8 cellular contexts compared by ENCODE assay signal in the genomic region with DNA sequence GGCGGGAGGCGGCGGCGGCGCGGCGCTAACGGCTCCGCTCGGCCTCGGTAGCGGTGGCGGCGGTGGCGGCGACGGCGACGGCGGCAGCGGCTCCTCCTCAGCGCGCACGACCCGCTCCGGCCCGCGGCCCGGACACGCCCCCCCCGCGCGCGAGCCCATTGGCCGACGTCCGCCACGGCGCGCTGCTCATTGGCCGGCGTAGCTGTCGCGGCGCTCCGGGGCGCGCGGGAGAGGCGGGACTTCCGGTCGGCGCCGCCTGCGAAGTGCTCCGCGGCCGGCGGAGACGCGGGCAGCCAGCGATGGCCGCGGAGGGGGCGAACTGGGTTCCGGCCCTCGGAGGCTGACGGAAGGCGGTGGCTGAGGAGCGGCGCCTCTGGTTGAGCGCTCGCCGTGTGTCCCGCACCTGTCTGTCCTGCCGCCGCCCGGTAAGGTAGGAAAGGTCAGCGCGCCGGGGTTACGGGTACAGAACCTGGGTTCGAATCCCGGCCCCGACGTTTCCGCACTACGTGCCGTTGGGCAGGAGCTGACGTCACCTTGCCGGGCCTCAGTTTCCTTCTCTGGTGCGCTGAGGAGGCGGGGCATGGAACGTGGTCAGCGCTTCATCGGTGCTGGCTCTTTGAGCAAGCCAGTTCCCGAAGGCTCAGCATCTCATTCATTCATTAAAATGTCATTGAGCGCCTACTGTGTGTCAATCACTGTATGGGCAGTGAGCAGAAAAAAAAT. TPM values are rescaled to one million over a fixed set of nuclear protein-coding genes. Genes with fewer than 3 reads are reported as not detected.
DNase-seq lines count a peak whose midpoint lies in the region; ATAC-seq, FAIRE-seq and TF ChIP-seq lines count a peak whose summit lies in the region.

A gene (minus strand): TSS at position 108 of the 723 bp plus-strand sequence. CDS start 13,826 bp downstream, outside the sequence.

- H3K36me3 ChIP-seq in naive thymus-derived CD4-positive, alpha-beta T cell (ENCODE audit: control insufficient read depth in 2 of 3, insufficient read depth in 3 of 3, low read length in 3 of 3), result peaks cover 0 to 5% (median 0%) of the 10 kb centered on the region in 3 experiments

- ATAC-seq in GM21528 (IDR thresholded peaks at IDR 0.05; ENCODE audit: low FRiP score, unreplicated experiment), result peak; percentile 73
- peak; percentile 96 for ATAC-seq in naive thymus-derived CD4-positive, alpha-beta T cell
- ATAC-seq in stimulated activated memory B cell treated with anti-CD40 and anti-IgM and Interleukin-4, amounts not matched to agents 10 μg/mL and 1 μg/mL and 100 μg/mL, for 72 hours, result peak; percentile 95

- H3K4me3 ChIP-seq in Jurkat, Clone E6-1 (ENCODE audit: low read length), result peak within 1 kb of the TSS; percentile 90
- H3K4me3 ChIP-seq in naive thymus-derived CD4-positive, alpha-beta T cell (ENCODE audit: low read length), result peak within 1 kb of the TSS; percentile 86

- no peaks in the 10 kb centered on the region for H3K9me3 Mint-ChIP-seq in naive thymus-derived CD4-positive, alpha-beta T cell
- no peaks in the 10 kb centered on the region for H3K9me3 Mint-ChIP-seq in stimulated activated memory B cell treated with anti-CD40 and anti-IgM and Interleukin-4, amounts not matched to agents 10 μg/mL and 1 μg/mL and 100 μg/mL, for 72 hours

- H3K4me1 Mint-ChIP-seq in naive thymus-derived CD4-positive, alpha-beta T cell, result peaks cover 30 to 43% (median 37%) of the 10 kb centered on the region in 7 donors
- peaks cover 41% of the 10 kb centered on the region for H3K4me1 Mint-ChIP-seq in stimulated activated memory B cell treated with anti-CD40 and anti-IgM and Interleukin-4, amounts not matched to agents 10 μg/mL and 1 μg/mL and 100 μg/mL, for 72 hours

- DNase-seq in D721Med (ENCODE audit: insufficient read length, low spot score), result peak; percentile 89
- peak; percentile 74 for DNase-seq in Jurkat, Clone E6-1 (ENCODE audit: low read depth, low spot score)
- peak; percentile 78 for DNase-seq in RCC 7860 (ENCODE audit: low spot score)
- DNase-seq in activated T-helper 1 cell treated with Interleukin-2 at 50 U/mL for 16 hours (ENCODE audit: low read depth), result peak; percentile 88
- DNase-seq in fibroblast of gingiva (ENCODE audit: low read depth), result peak; percentile 89
- peak; percentile 80 to 96 (median 88) for DNase-seq in naive thymus-derived CD4-positive, alpha-beta T cell

- H3K27me3 ChIP-seq in naive thymus-derived CD4-positive, alpha-beta T cell (ENCODE audit: control insufficient read depth in 2 of 2, insufficient read depth in 2 of 2, low read length in 2 of 2), result no peaks in the 10 kb centered on the region

- H3K27ac ChIP-seq in naive thymus-derived CD4-positive, alpha-beta T cell (ENCODE audit: low read depth, low read length), result peak within 1 kb of the TSS; percentile 93

- CTCF ChIA-PET in naive thymus-derived CD4-positive, alpha-beta T cell (lab: Charles Lee), result no interaction called here

- no peaks in the 10 kb centered on the region for H3K27me3 Mint-ChIP-seq in naive thymus-derived CD4-positive, alpha-beta T cell
- H3K27me3 Mint-ChIP-seq in stimulated activated memory B cell treated with anti-CD40 and anti-IgM and Interleukin-4, amounts not matched to agents 10 μg/mL and 1 μg/mL and 100 μg/mL, for 72 hours, result no peaks in the 10 kb centered on the region

- FAIRE-seq in D721Med (lab: Jason Lieb, UNC) (no peak), RCC 7860 (lab: Jason Lieb, UNC) (no peak)

- peak within 1 kb of the TSS; percentile 78 to 94 (median 90) for H3K27ac Mint-ChIP-seq in naive thymus-derived CD4-positive, alpha-beta T cell
- peak within 1 kb of the TSS; percentile 64 for H3K27ac Mint-ChIP-seq in stimulated activated memory B cell treated with anti-CD40 and anti-IgM and Interleukin-4, amounts not matched to agents 10 μg/mL and 1 μg/mL and 100 μg/mL, for 72 hours

- TF ChIP-seq CTCF in D721Med (IDR thresholded peaks at IDR 0.05; ENCODE audit: insufficient read depth, missing control alignments), result no peak

- POLR2A ChIA-PET in naive thymus-derived CD4-positive, alpha-beta T cell (lab: Charles Lee), result interaction anchor here (0.6 to 1.6 kb wide), 2 partner anchors 46 to 62 kb away, joined by 3 to 8 read pairs; a partner anchor contains a TSS

- intact Hi-C loops in naive thymus-derived CD4-positive, alpha-beta T cell (cut with micrococcal nuclease), result loop anchor here in 1 of 2 donors (1.0 to 5.0 kb wide), 3 partner anchors 47 to 378 kb away; a partner anchor contains a TSS

- peaks cover 20 to 25% of the 10 kb centered on the region in 2 donors for H3K4me1 ChIP-seq in naive thymus-derived CD4-positive, alpha-beta T cell (ENCODE audit: control insufficient read depth in 2 of 2, insufficient read depth in 2 of 2, low read length in 2 of 2)

- peaks cover 0 to 4% (median 0%) of the 10 kb centered on the region in 5 donors for H3K36me3 Mint-ChIP-seq in naive thymus-derived CD4-positive, alpha-beta T cell
- peaks cover 13% of the 10 kb centered on the region for H3K36me3 Mint-ChIP-seq in stimulated activated memory B cell treated with anti-CD40 and anti-IgM and Interleukin-4, amounts not matched to agents 10 μg/mL and 1 μg/mL and 100 μg/mL, for 72 hours

- peak within 1 kb of the TSS; percentile 88 to 97 (median 92) for H3K4me3 Mint-ChIP-seq in naive thymus-derived CD4-positive, alpha-beta T cell
- peak within 1 kb of the TSS; percentile 87 for H3K4me3 Mint-ChIP-seq in stimulated activated memory B cell treated with anti-CD40 and anti-IgM and Interleukin-4, amounts not matched to agents 10 μg/mL and 1 μg/mL and 100 μg/mL, for 72 hours

- H3K9me3 ChIP-seq in naive thymus-derived CD4-positive, alpha-beta T cell (ENCODE audit: control insufficient read depth in 2 of 3, low read length in 3 of 3), result no peaks in the 10 kb centered on the region

RNA-seq across cellular contexts. Expression of the gene that starts here (rescaled TPM):
- 119 TPM for polyA plus RNA-seq in Jurkat, Clone E6-1 (2012; ENCODE audit: insufficient read depth, insufficient read length)
- 100 to 1,000 TPM in 1 of 5 experiments, 10 to 100 TPM in 4; 32.4 to 117 (median 49.6) TPM for total RNA-seq in naive thymus-derived CD4-positive, alpha-beta T cell
- polyA plus RNA-seq in naive thymus-derived CD4-positive, alpha-beta T cell, result 10 to 100 TPM; 42.1 to 61.4 TPM

Comparison
In these comparisons a context has a peak if more than half of its experiments do, and no peak if none do; other contexts are left out.
1. Peak in every context shown above with its lines: DNase-seq, ATAC-seq, H3K4me3 ChIP-seq and H3K27ac ChIP-seq.